In the genomic region with DNA sequence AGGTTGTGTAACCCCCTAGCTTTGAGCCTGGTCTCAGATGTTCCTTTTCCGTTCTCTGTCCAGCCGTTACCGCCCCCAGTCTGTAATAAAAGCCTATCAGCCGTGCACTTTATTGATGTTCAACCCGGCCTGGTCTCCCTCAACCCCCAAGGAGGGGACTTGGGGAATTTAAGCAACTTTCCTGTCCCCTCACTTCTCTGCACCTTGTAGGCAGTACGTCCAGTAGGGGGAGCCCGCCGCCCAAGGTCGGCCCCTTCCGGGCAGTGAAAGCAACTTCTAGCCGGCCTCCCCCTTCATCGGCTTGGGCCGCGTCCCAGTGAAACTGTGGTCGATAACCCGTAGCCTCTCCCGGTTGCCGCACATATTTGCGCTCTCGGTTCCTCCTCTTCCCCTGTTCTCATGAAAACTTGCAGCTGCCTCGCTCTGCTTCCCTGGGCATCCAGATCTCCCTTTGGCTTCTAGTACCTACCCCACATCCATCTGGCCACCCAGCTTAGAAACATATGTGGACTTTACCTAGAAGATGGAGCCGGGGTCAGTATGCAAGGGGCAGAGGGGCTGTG, we compare ENCODE assay signal across 9 cellular contexts. TPM values are rescaled to one million over a fixed set of nuclear protein-coding genes. Genes with fewer than 3 reads are reported as not detected.
A peak's percentile ranks its signal among the peaks of the same experiment; 100 is the strongest.
DNase-seq lines count a peak whose midpoint lies in the region; ATAC-seq and TF ChIP-seq lines count a peak whose summit lies in the region.
"Had no signal": no experiment of that assay in that cellular context is flagged by ENCODE, and none has a peak within 500 bp of the region (broad histone marks: within the 10 kb centered on the region; RNA-seq: fewer than 3 reads in every experiment).

No MANE protein-coding gene starts in this region.

- peak overlapping the region; percentile 42 for H3K4me2 ChIP-seq in trophoblast cell (ENCODE audit: low read length)

- no peaks in the 10 kb centered on the region for H3K27me3 ChIP-seq in CD4-positive, alpha-beta T cell (ENCODE audit: control insufficient read depth, insufficient read depth, low read length)
- H3K27me3 ChIP-seq in trophoblast cell (ENCODE audit: insufficient read depth, low read length): no peaks in the 10 kb centered on the region
- H3K27me3 ChIP-seq in thyroid gland: no peaks in the 10 kb centered on the region

- peak in 1 of 2 donors; percentile 72 for TF ChIP-seq POLR2A in thyroid gland (IDR thresholded peaks at IDR 0.05)

- H3K79me2 ChIP-seq in trophoblast cell (ENCODE audit: control insufficient read depth, insufficient read depth, low read length, poor library complexity): no peaks in the 10 kb centered on the region

- H3K27ac ChIP-seq in CD4-positive, alpha-beta T cell (ENCODE audit: low read depth, low read length): no peak overlapping the region
- H3K27ac ChIP-seq in trophoblast cell (ENCODE audit: low read depth, low read length) (no peak overlapping the region), thyroid gland (peak overlapping the region; percentile 92 to 97 (median 96))

- H4K12ac ChIP-seq in trophoblast cell (ENCODE audit: low read depth, low read length): peak overlapping the region; percentile 37

- DNase-seq in CD4-positive, alpha-beta T cell: peak; percentile 57 to 84 (median 68)
- peak; percentile 66 for DNase-seq in NCI-H1092 treated with DMSO at 0.1 percent for 48 hours (lab: John Stamatoyannopoulos, UW)
- DNase-seq in SKM-1 treated with dmso at 0.1 percent for 144 hours (lab: John Stamatoyannopoulos, UW; ENCODE audit: unreplicated experiment): peak; percentile 80
- peak; percentile 83 for DNase-seq in activated naive CD8-positive, alpha-beta T cell treated with anti-CD3 and anti-CD28 coated beads for 36 hours
- peak; percentile 94 for DNase-seq in Right ventricle myocardium superior
- peak; percentile 54 to 74 for DNase-seq in trophoblast cell
- peak; percentile 98 to 99 for DNase-seq in thyroid gland

- WGBS in trophoblast cell (ENCODE audit: extremely low coverage, insufficient coverage, insufficient read length): no CpG with 5 or more reads among the region's 22 CpGs
- 3 to 7% methylated on average over 18 to 22 of the region's 22 CpGs for WGBS in thyroid gland, 2 donors

- H3K9me3 Mint-ChIP-seq in CD4-positive, alpha-beta T cell: no peaks in the 10 kb centered on the region
- no peaks in the 10 kb centered on the region for H3K9me3 Mint-ChIP-seq in activated naive CD8-positive, alpha-beta T cell treated with anti-CD3 and anti-CD28 coated beads for 36 hours

- no peak overlapping the region for H2BK12ac ChIP-seq in trophoblast cell (ENCODE audit: low read length)

- H3K4me3 Mint-ChIP-seq in CD4-positive, alpha-beta T cell: peak overlapping the region; percentile 36
- H3K4me3 Mint-ChIP-seq in activated naive CD8-positive, alpha-beta T cell treated with anti-CD3 and anti-CD28 coated beads for 36 hours: peak overlapping the region; percentile 63

- no peak overlapping the region for H3K9ac ChIP-seq in trophoblast cell (ENCODE audit: low read length)

- H3K4me1 ChIP-seq in trophoblast cell (ENCODE audit: control insufficient read depth in 1 of 2, insufficient read depth in 2 of 2, low read length in 2 of 2) (peaks cover 0 to 2% of the 10 kb centered on the region in 2 experiments), thyroid gland (peaks cover 70 to 80% of the 10 kb centered on the region in 2 donors)

- H3K36me3 Mint-ChIP-seq in CD4-positive, alpha-beta T cell (ENCODE audit: low read depth): peaks cover 26% of the 10 kb centered on the region
- H3K36me3 Mint-ChIP-seq in activated naive CD8-positive, alpha-beta T cell treated with anti-CD3 and anti-CD28 coated beads for 36 hours: peaks cover 35% of the 10 kb centered on the region

- H3K4ac ChIP-seq in trophoblast cell (ENCODE audit: low read depth, low read length): no peak overlapping the region

- peaks cover 43% of the 10 kb centered on the region for H3K4me1 Mint-ChIP-seq in CD4-positive, alpha-beta T cell (ENCODE audit: low read depth)
- peaks cover 46% of the 10 kb centered on the region for H3K4me1 Mint-ChIP-seq in activated naive CD8-positive, alpha-beta T cell treated with anti-CD3 and anti-CD28 coated beads for 36 hours

- no peaks in the 10 kb centered on the region for H3K9me3 ChIP-seq in CD4-positive, alpha-beta T cell (ENCODE audit: control insufficient read depth, low read length)
- H3K9me3 ChIP-seq in trophoblast cell (ENCODE audit: insufficient read depth, low read depth, low read length) (no peaks in the 10 kb centered on the region), thyroid gland (no peaks in the 10 kb centered on the region)

- no peaks in the 10 kb centered on the region for H3K79me1 ChIP-seq in trophoblast cell (ENCODE audit: low read length)

- no peaks in the 10 kb centered on the region for H3K27me3 Mint-ChIP-seq in CD4-positive, alpha-beta T cell
- no peaks in the 10 kb centered on the region for H3K27me3 Mint-ChIP-seq in activated naive CD8-positive, alpha-beta T cell treated with anti-CD3 and anti-CD28 coated beads for 36 hours

- peak overlapping the region; percentile 19 for H3K14ac ChIP-seq in trophoblast cell (ENCODE audit: low read length)

- no peaks in the 10 kb centered on the region for H3K36me3 ChIP-seq in trophoblast cell (ENCODE audit: control insufficient read depth in 1 of 2, insufficient read depth in 2 of 2, low read length in 2 of 2)
- H3K36me3 ChIP-seq in thyroid gland: peaks cover 0 to 3% of the 10 kb centered on the region in 2 donors

- intact Hi-C loops in CD4-positive, alpha-beta T cell (cut with DNase I, micrococcal nuclease): loop anchor here in 1 of 2 experiments (1.0 kb wide), 2 partner anchors 21 to 125 kb away; no protein-coding TSS in a partner anchor
- intact Hi-C loops in Right ventricle myocardium superior (cut with DNase I): loop anchor here (2.0 to 5.0 kb wide), 3 partner anchors 52 to 107 kb away; partner anchors contain the start of genes SCRN2 and SP2
- intact Hi-C loops in thyroid gland (cut with DNase I): loop anchor here (2.0 kb wide), 1 partner anchor 22 kb away; the partner anchor contains the start of gene CDK5RAP3

- peak overlapping the region; percentile 32 for H3K27ac Mint-ChIP-seq in CD4-positive, alpha-beta T cell
- peak overlapping the region; percentile 75 for H3K27ac Mint-ChIP-seq in activated naive CD8-positive, alpha-beta T cell treated with anti-CD3 and anti-CD28 coated beads for 36 hours

- H3K18ac ChIP-seq in trophoblast cell (ENCODE audit: low read length): no peak overlapping the region

- POLR2A ChIA-PET in CD4-positive, alpha-beta T cell (lab: Charles Lee): interaction anchor here (1.0 to 4.8 kb wide), 5 partner anchors 8 to 60 kb away, joined by 3 to 23 read pairs (median 6); partner anchors contain the start of genes CDK5RAP3 and PNPO

- H4K91ac ChIP-seq in trophoblast cell (ENCODE audit: low read depth, low read length): peak overlapping the region; percentile 1

- H2BK120ac ChIP-seq in trophoblast cell (ENCODE audit: insufficient read depth, low read length, poor library complexity): no peak overlapping the region

- H2AFZ ChIP-seq in trophoblast cell (ENCODE audit: insufficient read depth, low read length, poor library complexity): peak overlapping the region; percentile 21

- TF ChIP-seq CTCF in CD4-positive, alpha-beta T cell (IDR thresholded peaks at IDR 0.05): peak; percentile 95
- TF ChIP-seq CTCF in thyroid gland (IDR thresholded peaks at IDR 0.05): peak; percentile 69 to 98 (median 90)

- H4K8ac ChIP-seq in trophoblast cell (ENCODE audit: low read depth, low read length): peak overlapping the region; percentile 81

- H3K23ac ChIP-seq in trophoblast cell (ENCODE audit: low read length): no peak overlapping the region

- peak; percentile 66 for ATAC-seq in CD4-positive, alpha-beta T cell (ENCODE audit: poor library complexity)
- ATAC-seq in GM21576 (IDR thresholded peaks at IDR 0.05; ENCODE audit: unreplicated experiment) (peak; percentile 61), Right ventricle myocardium superior (ENCODE audit: poor library complexity) (peak; percentile 89)

- H3K4me3 ChIP-seq in trophoblast cell (ENCODE audit: low read depth, low read length): no peak overlapping the region
- H3K4me3 ChIP-seq in thyroid gland (replicated peaks in 1 of 3): no peak overlapping the region

- no peak overlapping the region for H2BK5ac ChIP-seq in trophoblast cell (ENCODE audit: low read depth, low read length, poor library complexity)

- H2AK5ac ChIP-seq in trophoblast cell (ENCODE audit: low read length): no peak overlapping the region

- CTCF ChIA-PET in CD4-positive, alpha-beta T cell (lab: Charles Lee): interaction anchor here (0.6 to 6.2 kb wide), 11 partner anchors 8 to 295 kb away, joined by 3 to 70 read pairs (median 4); partner anchors contain the start of genes CDK5RAP3, PNPO and SP2

RNA-seq across cellular contexts. Expression of gene PNPO, which starts 7.9 kb away (rescaled TPM):
- 1 to 10 TPM; 2.2 to 2.4 TPM for total RNA-seq in CD4-positive, alpha-beta T cell
- total RNA-seq in activated naive CD8-positive, alpha-beta T cell treated with anti-CD3 and anti-CD28 coated beads for 36 hours: 10 to 100 TPM; 56.1 to 61.1 TPM
- total RNA-seq in Right ventricle myocardium superior (28.2 TPM), thyroid gland (100 to 1,000 TPM in 1 of 4 donors, 10 to 100 TPM in 3; 47.3 to 103 (median 78.9) TPM)
- 2.3 TPM in 2 replicates for polyA plus RNA-seq in trophoblast cell (2013)

RNA-seq across cellular contexts. Expression of gene PRR15L, which starts 8.4 kb away (rescaled TPM):
- not detected for total RNA-seq in CD4-positive, alpha-beta T cell
- not detected for total RNA-seq in activated naive CD8-positive, alpha-beta T cell treated with anti-CD3 and anti-CD28 coated beads for 36 hours
- total RNA-seq in Right ventricle myocardium superior: not detected
- 0.04 TPM in 1 of 2 replicates, not detected in the other for polyA plus RNA-seq in trophoblast cell (2013)
- 100 to 1,000 TPM in 3 of 4 donors, 10 to 100 TPM in 1; 63.6 to 150 (median 127) TPM for total RNA-seq in thyroid gland
- total RNA-seq: T-helper 1 cell treated with Interleukin-12 subunit alpha and Interleukin-12 subunit beta and Interleukin-4 antibody, amounts not matched to agents 30 ng/mL and 1 ng/mL, for 36 hours had no signal

RNA-seq across cellular contexts. Expression of gene CDK5RAP3, which starts 21.6 kb away (rescaled TPM):
- total RNA-seq in CD4-positive, alpha-beta T cell: 100 to 1,000 TPM; 206 to 224 TPM
- total RNA-seq in activated naive CD8-positive, alpha-beta T cell treated with anti-CD3 and anti-CD28 coated beads for 36 hours: 100 to 1,000 TPM; 163 to 168 TPM
- 50.3 TPM for total RNA-seq in Right ventricle myocardium superior
- polyA plus RNA-seq in trophoblast cell (2013): 102 TPM in 2 replicates
- 100 to 1,000 TPM; 165 to 221 (median 193) TPM for total RNA-seq in thyroid gland

RNA-seq across cellular contexts. Expression of gene SP2, which starts 53.2 kb away (rescaled TPM):
- total RNA-seq in CD4-positive, alpha-beta T cell: 10 to 100 TPM; 19.9 to 21.5 TPM
- total RNA-seq in activated naive CD8-positive, alpha-beta T cell treated with anti-CD3 and anti-CD28 coated beads for 36 hours: 10 to 100 TPM; 18.1 to 18.8 TPM
- total RNA-seq in Right ventricle myocardium superior: 12.4 TPM
- polyA plus RNA-seq in trophoblast cell (2013): 30.0 and 30.4 TPM in 2 replicates
- 10 to 100 TPM in 3 of 4 donors, 1 to 10 TPM in 1; 7.1 to 14.1 (median 12.3) TPM for total RNA-seq in thyroid gland

Comparison
In these comparisons a context has a peak if more than half of its experiments do, and no peak if none do; other contexts are left out.
1. H3K27ac ChIP-seq: peak in thyroid gland (3 of 3); none in CD4-positive, alpha-beta T cell (single experiment) and trophoblast cell (single experiment).
2. RNA of gene PRR15L, which starts 8.4 kb away (total RNA-seq): 63.6 to 150 TPM in thyroid gland; not detected in Right ventricle myocardium superior (single experiment), not detected in CD4-positive, alpha-beta T cell and not detected in activated naive CD8-positive, alpha-beta T cell treated with anti-CD3 and anti-CD28 coated beads for 36 hours; every median in the first group is over 10 times any median in the second.
3. Peak in every context shown above with its lines, with median percentiles within 50 percentile points of each other: ATAC-seq and DNase-seq.